ENCODE assay signal across 8 cellular contexts in genomic region chr1:160284220-160284781, GRCh38. TPM values are rescaled to one million over a fixed set of nuclear protein-coding genes. Genes with fewer than 3 reads are reported as not detected.
DNase-seq lines count a peak whose midpoint lies in the region; ATAC-seq and TF ChIP-seq lines count a peak whose summit lies in the region.

No MANE protein-coding gene starts in this region.

- no peak overlapping the region for H2BK15ac ChIP-seq in IMR-90 (ENCODE audit: low read depth, low read length)

- WGBS in IMR-90 (ENCODE audit: extremely low coverage in 2 of 2, insufficient read length in 1 of 2), 2 experiments = 5% methylated on average over 8 of the region's 15 CpGs; no CpG with 5 or more reads in 1 of the 2 experiments

- peak overlapping the region; percentile 0; the same call in 1 of the 2 replicates for H4K5ac ChIP-seq in IMR-90 (ENCODE audit: low read depth, low read length)

- peak overlapping the region; percentile 78 for H3K4ac ChIP-seq in IMR-90 (ENCODE audit: low read depth, low read length)

- no peaks in the 10 kb centered on the region for H3K9me3 Mint-ChIP-seq in natural killer cell

- 0 out of 2 replicates have a peak overlapping the region, but pooled peaks have one; percentile 7 for H3K18ac ChIP-seq in IMR-90 (ENCODE audit: low read depth, low read length)

- H3K4me3 ChIP-seq in IMR-90 (ENCODE audit: insufficient read depth, low read depth, low read length) = peak overlapping the region; percentile 59

- H3K27me3 Mint-ChIP-seq in natural killer cell (ENCODE audit: low read depth in 2 of 2) = no peaks in the 10 kb centered on the region

- peak overlapping the region; percentile 56 for H3K4me2 ChIP-seq in IMR-90 (ENCODE audit: low read depth, low read length)

- H4K20me1 ChIP-seq in IMR-90 (ENCODE audit: insufficient read depth, low read length) = no peaks in the 10 kb centered on the region; the same call in 1 of the 2 replicates

- H2AK5ac ChIP-seq in IMR-90 (ENCODE audit: low read depth, low read length) = peak overlapping the region; percentile 46

- ATAC-seq in GM18909 (IDR thresholded peaks at IDR 0.05; ENCODE audit: poor library complexity, unreplicated experiment) = peak; percentile 34
- ATAC-seq in IMR-90 (ENCODE audit: low read depth) = peak; percentile 56
- peak; percentile 9 to 18 (median 11) for ATAC-seq in natural killer cell
- ATAC-seq in HG03097 (IDR thresholded peaks at IDR 0.05; ENCODE audit: low FRiP score, unreplicated experiment) = no peak

- H3K56ac ChIP-seq in IMR-90 (ENCODE audit: extremely low read depth, insufficient read depth, low read length) = peak overlapping the region; percentile 83

- peak overlapping the region; percentile 68 for H4K91ac ChIP-seq in IMR-90 (ENCODE audit: insufficient read depth, low read depth, low read length)

- peak; percentile 33; the same call in 1 of the 2 replicates for TF ChIP-seq POLR2A in IMR-90 (IDR thresholded peaks at IDR 0.05; ENCODE audit: low read depth, low read length)

- H3K4me1 Mint-ChIP-seq in natural killer cell = peaks cover 25 to 26% of the 10 kb centered on the region in 2 donors

- peaks cover 13 to 28% of the 10 kb centered on the region in 2 experiments for H3K79me1 ChIP-seq in IMR-90 (ENCODE audit: low read depth in 1 of 2, low read length in 2 of 2)

- POLR2A ChIA-PET in IMR-90 (lab: Charles Lee; ENCODE audit: unreplicated experiment) = interaction anchor here (1.6 kb wide), 1 partner anchor 9 kb away, joined by 3 read pairs; no protein-coding TSS in a partner anchor

- H4K8ac ChIP-seq in IMR-90 (ENCODE audit: low read depth in 2 of 2, low read length in 2 of 2) = peak overlapping the region; percentile 53 to 85

- intact Hi-C loops in IMR-90 (cut with micrococcal nuclease) (loop anchor here (2.0 kb wide), 1 partner anchor 92 kb away; no protein-coding TSS in a partner anchor), natural killer cell (cut with micrococcal nuclease) (no loop called here)

- peak overlapping the region; percentile 88 for H2AFZ ChIP-seq in IMR-90 (replicated peaks; ENCODE audit: low read length, poor library complexity)

- peaks cover 4% of the 10 kb centered on the region for H3K9me1 ChIP-seq in IMR-90 (ENCODE audit: insufficient read depth, low read length)

- peak overlapping the region; percentile 79 for H3K23ac ChIP-seq in IMR-90 (ENCODE audit: low read depth, low read length)

- peak overlapping the region; percentile 87 to 97 for H3K27ac Mint-ChIP-seq in natural killer cell

- peak overlapping the region; percentile 82 for H2AK9ac ChIP-seq in IMR-90 (replicated peaks; ENCODE audit: low read depth, low read length, poor library complexity)

- no peaks in the 10 kb centered on the region for H3K9me3 ChIP-seq in IMR-90 (ENCODE audit: control insufficient read depth, insufficient read depth, low read length)

- peak overlapping the region; percentile 50 for H3K14ac ChIP-seq in IMR-90 (replicated peaks; ENCODE audit: low read depth, low read length)

- peak overlapping the region; percentile 98 for H3K4me3 Mint-ChIP-seq in natural killer cell

- H2BK5ac ChIP-seq in IMR-90 (ENCODE audit: low read depth, low read length, poor library complexity, severe bottlenecking) = peak overlapping the region; percentile 54

- BruUV-seq in IMR-90 (replicated peaks; lab: Mats Ljungman, UMichigan) = TSS peak; percentile 68

- peaks cover 3% of the 10 kb centered on the region; the same call in 1 of the 2 replicates for H3K4me1 ChIP-seq in IMR-90 (ENCODE audit: control insufficient read depth, insufficient read depth, low read length)

- H3K27me3 ChIP-seq in IMR-90 (ENCODE audit: control insufficient read depth, insufficient read depth, low read length) = no peaks in the 10 kb centered on the region

- H3K9ac ChIP-seq in IMR-90 (ENCODE audit: low read depth, low read length) = peak overlapping the region; percentile 81

- peaks cover 11% of the 10 kb centered on the region for H3K36me3 Mint-ChIP-seq in natural killer cell

- peaks cover 22% of the 10 kb centered on the region for H3K36me3 ChIP-seq in IMR-90 (ENCODE audit: control insufficient read depth, insufficient read depth, low read length)

- peak overlapping the region; percentile 31; the same call in 1 of the 2 replicates for H2BK120ac ChIP-seq in IMR-90 (ENCODE audit: low read depth, low read length)

- no peak overlapping the region for H2BK20ac ChIP-seq in IMR-90 (ENCODE audit: low read depth, low read length)

- dilution Hi-C loops in IMR-90 (cut with HindIII; ENCODE audit: low sequenced_read_pairs, unreplicated experiment) = no loop called here

- peak overlapping the region; percentile 68 for H3K27ac ChIP-seq in IMR-90 (ENCODE audit: insufficient read depth, low read length)

- CTCF ChIA-PET in IMR-90 (lab: Yijun Ruan, JAX) = interaction anchor here (0.6 to 1.4 kb wide), 3 partner anchors 20 to 183 kb away, joined by 3 to 6 read pairs (median 6); no protein-coding TSS in a partner anchor

- in situ Hi-C loops in IMR-90 (cut with MboI; ENCODE audit: low sequenced_read_pairs) = no loop called here

- DNase-seq in AG20443 (ENCODE audit: low spot score) = peak; percentile 74
- peak; percentile 76 for DNase-seq in IMR-90
- peak; percentile 9 to 19 for DNase-seq in activated CD4-positive, alpha-beta T cell treated with anti-CD3 and anti-CD28 coated beads, Interleukin-2, amount 50 U/mL, for 48 hours
- DNase-seq in fibroblast of gingiva (ENCODE audit: low read depth) = peak; percentile 92
- DNase-seq in natural killer cell = no peak
- DNase-seq in T-helper 9 cell = no peak

- TF ChIP-seq CTCF in IMR-90 (conservative IDR thresholded peaks at IDR 0.05; ENCODE audit: low read depth, low read length) = no peak
- TF ChIP-seq CTCF in natural killer cell (IDR thresholded peaks at IDR 0.05) = no peak

- TF ChIP-seq RAD21 in IMR-90 (IDR thresholded peaks at IDR 0.05; ENCODE audit: low read length) = no peak

TF ChIP-seq in IMR-90, 13 proteins besides CTCF, POLR2A, EP300 and RAD21:
- TF ChIP-seq RFX5 (IDR thresholded peaks at IDR 0.05; ENCODE audit: low read depth, low read length) (no peak), CEBPB (IDR thresholded peaks at IDR 0.05; ENCODE audit: low read depth, low read length) (peak; percentile 93), SMC3 (IDR thresholded peaks at IDR 0.05; ENCODE audit: low read depth, low read length) (peak; percentile 5; the same call in 1 of the 2 replicates)

RNA-seq across cellular contexts. Expression of gene PEX19, which starts 0.6 kb away (rescaled TPM):
- total RNA-seq in IMR-90 (2012; rRNA removed) = 43.3 and 67.7 TPM in 2 replicates
- 37.7 and 44.5 TPM in 2 replicates for polyA plus RNA-seq in IMR-90 (2012; rRNA removed)
- 17.5 and 21.9 TPM in 2 replicates for polyA plus RNA-seq in IMR-90 (2012; cell fraction: cytosol; rRNA removed)
- polyA plus RNA-seq in IMR-90 (2012; cell fraction: nucleus; rRNA removed; ENCODE audit: low replicate concordance) = 14.2 and 38.0 TPM in 2 replicates
- total RNA-seq in natural killer cell = 10 to 100 TPM; 41.5 to 48.8 (median 47.8) TPM

RNA-seq across cellular contexts. Expression of gene DCAF8, which starts 22.0 kb away (rescaled TPM):
- total RNA-seq in IMR-90 (2012; rRNA removed) (83.3 TPM in 2 replicates), natural killer cell (100 to 1,000 TPM; 189 to 201 (median 189) TPM)
- polyA plus RNA-seq in IMR-90 (2012; rRNA removed) = 74.9 and 83.8 TPM in 2 replicates
- polyA plus RNA-seq in IMR-90 (2012; cell fraction: cytosol; rRNA removed) = 28.3 and 31.3 TPM in 2 replicates
- polyA plus RNA-seq in IMR-90 (2012; cell fraction: nucleus; rRNA removed; ENCODE audit: low replicate concordance) = 277 and 555 TPM in 2 replicates

RNA-seq across cellular contexts. Expression of gene COPA, which starts 58.7 kb away (rescaled TPM):
- total RNA-seq in IMR-90 (2012; rRNA removed) (377 and 436 TPM in 2 replicates), natural killer cell (100 to 1,000 TPM; 140 to 167 (median 148) TPM)
- 201 and 204 TPM in 2 replicates for polyA plus RNA-seq in IMR-90 (2012; rRNA removed)
- polyA plus RNA-seq in IMR-90 (2012; cell fraction: cytosol; rRNA removed) = 82.2 and 103 TPM in 2 replicates
- 78.3 and 211 TPM in 2 replicates for polyA plus RNA-seq in IMR-90 (2012; cell fraction: nucleus; rRNA removed; ENCODE audit: low replicate concordance)

RNA-seq across cellular contexts. Expression of gene NCSTN, which starts 58.9 kb away (rescaled TPM):
- total RNA-seq in IMR-90 (2012; rRNA removed) (46.7 and 60.2 TPM in 2 replicates), natural killer cell (100 to 1,000 TPM; 104 to 140 (median 110) TPM)
- polyA plus RNA-seq in IMR-90 (2012; rRNA removed) = 182 and 194 TPM in 2 replicates
- polyA plus RNA-seq in IMR-90 (2012; cell fraction: cytosol; rRNA removed) = 91.0 and 111 TPM in 2 replicates
- 133 and 187 TPM in 2 replicates for polyA plus RNA-seq in IMR-90 (2012; cell fraction: nucleus; rRNA removed; ENCODE audit: low replicate concordance)

Comparison
In these comparisons a context has a peak if more than half of its experiments do, and no peak if none do; other contexts are left out.
1. DNase-seq: peak in AG20443 (single experiment), IMR-90 (single experiment), activated CD4-positive, alpha-beta T cell treated with anti-CD3 and anti-CD28 coated beads, Interleukin-2, amount 50 U/mL, for 48 hours (2 of 2) and fibroblast of gingiva (single experiment); none in natural killer cell (single experiment) and T-helper 9 cell (single experiment).